In genomic region chr22:31586137-31586920, GRCh38 we compare ENCODE assay signal across 1 cellular context.
TF ChIP-seq lines count a peak whose summit lies in the region.

No MANE protein-coding gene starts in this region.

TF ChIP-seq in HepG2, 621 proteins besides CTCF, POLR2A, EP300 and RAD21 (continued from another document and continues in another):
- TF ChIP-seq IKZF5 (CRISPR knock-in tag; IDR thresholded peaks at IDR 0.05) (no peak; the same call in 1 of the 2 replicates), TBX2 (CRISPR knock-in tag; IDR thresholded peaks at IDR 0.05; ENCODE audit: borderline replicate concordance) (peak; percentile 88), ATAD3A (CRISPR knock-in tag; IDR thresholded peaks at IDR 0.05) (no peak), ATF5 (CRISPR knock-in tag; IDR thresholded peaks at IDR 0.05; ENCODE audit: low read depth) (no peak), HNF4G (IDR thresholded peaks at IDR 0.05; ENCODE audit: borderline replicate concordance, low read depth, low read length) (peak; percentile 88), HNF4G (CRISPR knock-in tag; IDR thresholded peaks at IDR 0.05; ENCODE audit: borderline replicate concordance, low read depth) (peak; percentile 88; the same call in 1 of the 2 replicates), ZNF75D (CRISPR knock-in tag; IDR thresholded peaks at IDR 0.05; ENCODE audit: borderline replicate concordance) (no peak), ZNF878 (CRISPR knock-in tag; IDR thresholded peaks at IDR 0.05) (peak; percentile 56; the same call in 1 of the 2 replicates), MLX (CRISPR knock-in tag; IDR thresholded peaks at IDR 0.05) (peak; percentile 59; the same call in 1 of the 2 replicates), CSRNP1 (CRISPR knock-in tag; IDR thresholded peaks at IDR 0.05) (no peak), NFIC (IDR thresholded peaks at IDR 0.05; ENCODE audit: low read length) (peak; percentile 82), ZBTB25 (CRISPR knock-in tag; IDR thresholded peaks at IDR 0.05) (peak; percentile 43; the same call in 1 of the 2 replicates), HDAC1 (CRISPR knock-in tag; IDR thresholded peaks at IDR 0.05) (peak; percentile 82), ZFP41 (CRISPR knock-in tag; IDR thresholded peaks at IDR 0.05; ENCODE audit: borderline replicate concordance) (no peak), DPF2 (CRISPR knock-in tag; IDR thresholded peaks at IDR 0.05; ENCODE audit: borderline replicate concordance, low read depth) (peak; percentile 72; the same call in 1 of the 2 replicates), ZNF263 (CRISPR knock-in tag; IDR thresholded peaks at IDR 0.05) (peak; percentile 49; the same call in 1 of the 2 replicates), CCAR2 (optimal IDR thresholded peaks at IDR 0.05; ENCODE audit: low read depth, low read length) (no peak), SIX4 (CRISPR knock-in tag; IDR thresholded peaks at IDR 0.05) (peak; percentile 86; the same call in 1 of the 2 replicates), TBX3 (IDR thresholded peaks at IDR 0.05; ENCODE audit: borderline replicate concordance) (0 out of 2 replicates have a peak, but pooled peaks have one; percentile 15), RXRA (CRISPR knock-in tag; IDR thresholded peaks at IDR 0.05) (peak; percentile 90; the same call in 1 of the 2 replicates), FOXC1 (CRISPR knock-in tag; IDR thresholded peaks at IDR 0.05; ENCODE audit: borderline replicate concordance) (no peak), ZNF501 (CRISPR knock-in tag; IDR thresholded peaks at IDR 0.05) (0 out of 2 replicates have a peak, but pooled peaks have one; percentile 11), CREM (IDR thresholded peaks at IDR 0.05) (peak; percentile 89), CREM (CRISPR knock-in tag; IDR thresholded peaks at IDR 0.05) (no peak), MTA1 (CRISPR knock-in tag; IDR thresholded peaks at IDR 0.05; ENCODE audit: borderline replicate concordance) (no peak; the same call in 1 of the 2 replicates), ZNF18 (CRISPR knock-in tag; IDR thresholded peaks at IDR 0.05; ENCODE audit: insufficient replicate concordance) (peak; percentile 31), ZNF264 (CRISPR knock-in tag; IDR thresholded peaks at IDR 0.05) (peak; percentile 27; the same call in 1 of the 2 replicates), THAP8 (CRISPR knock-in tag; IDR thresholded peaks at IDR 0.05; ENCODE audit: borderline replicate concordance) (no peak), ZNF619 (CRISPR knock-in tag; IDR thresholded peaks at IDR 0.05) (no peak), KAT8 (CRISPR knock-in tag; IDR thresholded peaks at IDR 0.05) (peak; percentile 62; the same call in 1 of the 2 replicates), ZSCAN31 (CRISPR knock-in tag; IDR thresholded peaks at IDR 0.05; ENCODE audit: low read depth) (no peak), ZNF143 (CRISPR knock-in tag; IDR thresholded peaks at IDR 0.05) (no peak), ZNF746 (CRISPR knock-in tag; IDR thresholded peaks at IDR 0.05) (peak; percentile 62; the same call in 1 of the 2 replicates), ZNF3 (CRISPR knock-in tag; IDR thresholded peaks at IDR 0.05) (no peak), LCORL (IDR thresholded peaks at IDR 0.05) (no peak), LCORL (CRISPR knock-in tag; IDR thresholded peaks at IDR 0.05) (peak; percentile 49; the same call in 1 of the 2 replicates), ZNF136 (CRISPR knock-in tag; IDR thresholded peaks at IDR 0.05; ENCODE audit: low read depth) (no peak), GATA4 (IDR thresholded peaks at IDR 0.05; ENCODE audit: borderline replicate concordance, low read depth) (peak; percentile 84; the same call in 1 of the 2 replicates), DBP (CRISPR knock-in tag; IDR thresholded peaks at IDR 0.05; ENCODE audit: not compliant biosample characterization) (no peak), MIER3 (CRISPR knock-in tag; IDR thresholded peaks at IDR 0.05; ENCODE audit: borderline replicate concordance) (peak; percentile 73; the same call in 1 of the 2 replicates), SP5 (CRISPR knock-in tag; IDR thresholded peaks at IDR 0.05; ENCODE audit: borderline replicate concordance, low read depth) (peak; percentile 68), ZNF574 (CRISPR knock-in tag; IDR thresholded peaks at IDR 0.05) (peak; percentile 48), DNMT3B (CRISPR knock-in tag; conservative IDR thresholded peaks at IDR 0.05) (no peak), KLF16 (CRISPR knock-in tag; IDR thresholded peaks at IDR 0.05) (0 out of 4 replicates have a peak, but pooled peaks of 1 of the 2 experiments have one; percentile 29), CSRNP2 (CRISPR knock-in tag; conservative IDR thresholded peaks at IDR 0.05; ENCODE audit: low read depth) (no peak), MED1 (CRISPR knock-in tag; IDR thresholded peaks at IDR 0.05) (peak; percentile 91), PITX1 (CRISPR knock-in tag; IDR thresholded peaks at IDR 0.05) (peak; percentile 78), THAP11 (CRISPR knock-in tag; IDR thresholded peaks at IDR 0.05) (0 out of 2 replicates have a peak, but pooled peaks have one; percentile 43), ETV6 (CRISPR knock-in tag; conservative IDR thresholded peaks at IDR 0.05) (peak; percentile 66), ZNF460 (CRISPR knock-in tag; IDR thresholded peaks at IDR 0.05; ENCODE audit: borderline replicate concordance) (0 out of 2 replicates have a peak, but pooled peaks have one; percentile 11), SNAPC2 (CRISPR knock-in tag; IDR thresholded peaks at IDR 0.05) (no peak), SALL1 (CRISPR knock-in tag; IDR thresholded peaks at IDR 0.05) (peak; percentile 88), TCF12 (IDR thresholded peaks at IDR 0.05) (no peak), TCF12 (CRISPR knock-in tag; IDR thresholded peaks at IDR 0.05) (0 out of 2 replicates have a peak, but pooled peaks have one; percentile 54), SRSF9 (IDR thresholded peaks at IDR 0.05; ENCODE audit: borderline replicate concordance, insufficient read depth, low read depth, low read length, poor library complexity, severe bottlenecking) (no peak), EZH2 (conservative IDR thresholded peaks at IDR 0.05; ENCODE audit: low read depth, low read length) (no peak), NBN (conservative IDR thresholded peaks at IDR 0.05) (no peak), ZNF558 (CRISPR knock-in tag; IDR thresholded peaks at IDR 0.05; ENCODE audit: borderline replicate concordance) (no peak), SOX5 (CRISPR knock-in tag; IDR thresholded peaks at IDR 0.05; ENCODE audit: borderline replicate concordance) (peak; percentile 88; the same call in 1 of the 2 replicates), NR2F1 (CRISPR knock-in tag; IDR thresholded peaks at IDR 0.05) (peak; percentile 71 to 80), ZNF350 (CRISPR knock-in tag; IDR thresholded peaks at IDR 0.05; ENCODE audit: borderline replicate concordance, low read depth) (peak; percentile 52; the same call in 1 of the 2 replicates), HMG20A (CRISPR knock-in tag; IDR thresholded peaks at IDR 0.05; ENCODE audit: borderline replicate concordance) (peak; percentile 88; the same call in 1 of the 2 replicates)
